20 cellular contexts compared by ENCODE assay signal in the genomic region with DNA sequence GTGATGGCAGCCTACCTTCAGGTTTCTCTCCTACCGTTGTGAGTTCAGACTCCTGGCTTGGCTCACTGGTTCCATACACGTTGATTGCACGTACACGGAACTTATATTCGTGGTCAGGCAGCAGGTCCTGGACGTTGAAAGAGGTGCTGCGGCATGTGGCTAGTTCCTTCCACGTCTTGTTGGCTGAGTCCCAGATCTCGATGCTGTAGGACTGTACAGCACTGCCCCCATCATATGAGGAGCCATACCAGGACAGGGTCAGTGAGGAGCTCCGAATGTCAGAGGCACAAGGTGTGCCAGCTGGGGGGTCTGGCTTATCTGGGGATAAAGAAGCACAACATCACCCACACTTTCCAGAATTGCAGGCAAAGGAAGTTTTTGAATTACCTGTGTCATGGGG.
DNase-seq lines count a peak whose midpoint lies in the region; ATAC-seq, FAIRE-seq and TF ChIP-seq lines count a peak whose summit lies in the region.
"Had no signal": no experiment of that assay in that cellular context is flagged by ENCODE, and none has a peak within 500 bp of the region (broad histone marks: within the 10 kb centered on the region; RNA-seq: fewer than 3 reads in every experiment).

No MANE protein-coding gene starts in this region.

- H3K4me3 ChIP-seq in adipocyte (ENCODE audit: low read length): peak overlapping the region; percentile 42
- no peak overlapping the region for H3K4me3 ChIP-seq in endothelial cell of umbilical vein (replicated peaks in 1 of 3; ENCODE audit: insufficient read depth in 1 of 3, low read depth in 1 of 3, low read length in 3 of 3)
- H3K4me3 ChIP-seq in muscle layer of colon (ENCODE audit: low read depth in 1 of 2, low read length in 2 of 2): no peak overlapping the region
- H3K4me3 ChIP-seq in testis: no peak overlapping the region
- no peak overlapping the region for H3K4me3 ChIP-seq in osteoblast (ENCODE audit: insufficient read depth, low read length)
- no peak overlapping the region for H3K4me3 ChIP-seq in foreskin fibroblast (ENCODE audit: low read depth in 1 of 2, low read length in 2 of 2)
- H3K4me3 ChIP-seq: GM23338 had no signal

- no peaks in the 10 kb centered on the region for H3K9me1 ChIP-seq in endothelial cell of umbilical vein (replicated peaks; ENCODE audit: control insufficient read depth, extremely low read depth, insufficient read depth, low read length)

- BruUV-seq in endothelial cell of umbilical vein (replicated peaks; lab: Mats Ljungman, UMichigan): no TSS peak

- peak overlapping the region; percentile 45 for H3K4me2 ChIP-seq in endothelial cell of umbilical vein (ENCODE audit: insufficient read depth, low read length)
- H3K4me2 ChIP-seq in osteoblast (ENCODE audit: insufficient read depth, low read length): no peak overlapping the region
- H3K4me2 ChIP-seq: GM23338 had no signal

- H3K9ac ChIP-seq in adipocyte (ENCODE audit: low read length): peak overlapping the region; percentile 87
- no peak overlapping the region for H3K9ac ChIP-seq in endothelial cell of umbilical vein (replicated peaks; ENCODE audit: extremely low read depth, insufficient read depth, low read length)
- H3K9ac ChIP-seq in muscle layer of colon (ENCODE audit: low read length): no peak overlapping the region

- POLR2A ChIA-PET in endothelial cell of umbilical vein (lab: Charles Lee): no interaction called here

- H3K79me2 ChIP-seq in endothelial cell of umbilical vein (ENCODE audit: control insufficient read depth, insufficient read depth, low read length): no peaks in the 10 kb centered on the region
- peaks cover 3% of the 10 kb centered on the region for H3K79me2 ChIP-seq in osteoblast (ENCODE audit: insufficient read depth, low read length)

- peaks cover 94% of the 10 kb centered on the region for H3K4me1 ChIP-seq in adipocyte (ENCODE audit: control insufficient read depth, insufficient read depth, low read length)
- H3K4me1 ChIP-seq in endothelial cell of umbilical vein (ENCODE audit: control insufficient read depth, extremely low read depth, insufficient read depth, low read length): peaks cover 36% of the 10 kb centered on the region
- H3K4me1 ChIP-seq in muscle layer of colon (ENCODE audit: insufficient read depth, low read length): peaks cover 95% of the 10 kb centered on the region
- peaks cover 63% of the 10 kb centered on the region for H3K4me1 ChIP-seq in testis
- H3K4me1 ChIP-seq in osteoblast (ENCODE audit: insufficient read depth, low read length): peaks cover 80% of the 10 kb centered on the region

- H3K36me3 Mint-ChIP-seq in activated naive CD4-positive, alpha-beta T cell treated with anti-CD3 and anti-CD28 coated beads, Interleukin-2, amount 50 U/mL, for 72 hours: peaks cover 0 to 10% of the 10 kb centered on the region in 2 donors

- dilution Hi-C loops in endothelial cell of umbilical vein (cut with MboI; ENCODE audit: extremely low pct_ligation_motif_present, low sequenced_read_pairs): no loop called here

- CTCF ChIA-PET in endothelial cell of umbilical vein (lab: Charles Lee): interaction anchor here (1.7 to 9.1 kb wide), 5 partner anchors 15 to 66 kb away, joined by 6 to 299 read pairs (median 102); no protein-coding TSS in a partner anchor

- H3K27ac ChIP-seq in endothelial cell of umbilical vein (ENCODE audit: insufficient read depth, low read depth, low read length) (no peak overlapping the region), muscle layer of colon (ENCODE audit: low read depth, low read length) (peak overlapping the region; percentile 89), testis (peak overlapping the region; percentile 22 to 89), osteoblast (ENCODE audit: low read depth, low read length) (no peak overlapping the region)
- H3K27ac ChIP-seq: C4-2B had no signal

- H4K20me1 ChIP-seq in endothelial cell of umbilical vein (replicated peaks; ENCODE audit: control insufficient read depth, extremely low read depth, insufficient read depth, low read length) (no peaks in the 10 kb centered on the region), osteoblast (ENCODE audit: insufficient read depth, low read length) (no peaks in the 10 kb centered on the region)

- peaks cover 5 to 8% of the 10 kb centered on the region in 2 donors for H3K9me3 Mint-ChIP-seq in activated naive CD4-positive, alpha-beta T cell treated with anti-CD3 and anti-CD28 coated beads, Interleukin-2, amount 50 U/mL, for 72 hours

- H3K27me3 ChIP-seq in adipocyte (replicated peaks; ENCODE audit: control insufficient read depth, insufficient read depth, low read length) (no peaks in the 10 kb centered on the region), endothelial cell of umbilical vein (ENCODE audit: control insufficient read depth in 2 of 2, insufficient read depth in 2 of 2, low read length in 2 of 2) (no peaks in the 10 kb centered on the region), muscle layer of colon (ENCODE audit: control insufficient read depth in 1 of 2, insufficient read depth in 2 of 2, low read length in 2 of 2) (no peaks in the 10 kb centered on the region), testis (no peaks in the 10 kb centered on the region), osteoblast (ENCODE audit: insufficient read depth, low read length) (no peaks in the 10 kb centered on the region)

- TF ChIP-seq CTCF in endothelial cell of umbilical vein (IDR thresholded peaks at IDR 0.05; ENCODE audit: extremely low read depth in 1 of 2, insufficient read depth in 1 of 2, low read depth in 1 of 2, low read length in 2 of 2) (no peak), testis (IDR thresholded peaks at IDR 0.05) (no peak), osteoblast (IDR thresholded peaks at IDR 0.05; ENCODE audit: extremely low read depth, low read depth, low read length) (no peak), foreskin fibroblast (IDR thresholded peaks at IDR 0.05; ENCODE audit: low read depth, low read length) (no peak)

- intact Hi-C loops in endothelial cell of umbilical vein (cut with micrococcal nuclease) (loop anchor here (10.0 kb wide), 1 partner anchor 228 kb away; a partner anchor contains a TSS), testis (cut with DNase I; ENCODE audit: low total_unique reads) (loop anchor here (10.0 kb wide), 1 partner anchor 898 kb away; no protein-coding TSS in a partner anchor)

- TF ChIP-seq POLR2A in endothelial cell of umbilical vein (IDR thresholded peaks at IDR 0.05; ENCODE audit: low read depth, low read length): no peak
- no peak for TF ChIP-seq POLR2A in testis (IDR thresholded peaks at IDR 0.05)

- H2AFZ ChIP-seq in endothelial cell of umbilical vein (ENCODE audit: low read depth, low read length): no peak overlapping the region
- no peak overlapping the region for H2AFZ ChIP-seq in osteoblast (ENCODE audit: low read length)
- H2AFZ ChIP-seq: GM23338 had no signal

- no peak for DNase-seq in adipocyte (ENCODE audit: low read depth)
- no peak for DNase-seq in endothelial cell of umbilical vein (ENCODE audit: low read depth, low spot score)
- no peak for DNase-seq in testis
- DNase-seq in activated naive CD4-positive, alpha-beta T cell treated with anti-CD3 and anti-CD28 coated beads, Interleukin-2, amount 50 U/mL, for 72 hours (ENCODE audit: low spot score in 2 of 2): no peak
- DNase-seq in NAMALWA (ENCODE audit: low spot score): no peak
- no peak for DNase-seq in osteoblast (ENCODE audit: insufficient read length, low spot score, missing footprints)
- DNase-seq in foreskin fibroblast: no peak
- DNase-seq: head of caudate nucleus; NCI-H1105; NCI-H2107; stimulated activated naive CD4-positive, alpha-beta T cell treated with Interleukin-2 at 50 U/mL for 16 hours; SW 1271 had no signal

- 85 to 89% methylated on average over 8 to 10 of the region's 10 CpGs for WGBS in testis, 2 donors

- peaks cover 10% of the 10 kb centered on the region for H3K36me3 ChIP-seq in adipocyte (ENCODE audit: control insufficient read depth, insufficient read depth, low read length, severe bottlenecking)
- no peaks in the 10 kb centered on the region for H3K36me3 ChIP-seq in endothelial cell of umbilical vein (ENCODE audit: control insufficient read depth in 2 of 2, extremely low read depth in 1 of 2, insufficient read depth in 2 of 2, low read length in 2 of 2)
- H3K36me3 ChIP-seq in muscle layer of colon (ENCODE audit: insufficient read depth, low read length): peaks cover 69% of the 10 kb centered on the region
- H3K36me3 ChIP-seq in testis (ENCODE audit: low read depth, missing control alignments): no peaks in the 10 kb centered on the region
- peaks cover 44% of the 10 kb centered on the region for H3K36me3 ChIP-seq in osteoblast (ENCODE audit: insufficient read depth, low read length)

- H3K9me3 ChIP-seq in adipocyte (ENCODE audit: control insufficient read depth, low read length) (no peaks in the 10 kb centered on the region), endothelial cell of umbilical vein (replicated peaks; ENCODE audit: control insufficient read depth, insufficient read depth, low read length) (no peaks in the 10 kb centered on the region), muscle layer of colon (ENCODE audit: low read length) (no peaks in the 10 kb centered on the region), testis (no peaks in the 10 kb centered on the region), osteoblast (ENCODE audit: low read depth, low read length) (no peaks in the 10 kb centered on the region)

- ATAC-seq in activated naive CD4-positive, alpha-beta T cell treated with anti-CD3 and anti-CD28 coated beads, Interleukin-2, amount 50 U/mL, for 72 hours: no peak
- ATAC-seq: GM23338, sciatic nerve had no signal

- no peak for FAIRE-seq in endothelial cell of umbilical vein (lab: Jason Lieb, UNC)
- FAIRE-seq: G401.6, GM19239 had no signal

- no peak overlapping the region for H3K27ac Mint-ChIP-seq in activated naive CD4-positive, alpha-beta T cell treated with anti-CD3 and anti-CD28 coated beads, Interleukin-2, amount 50 U/mL, for 72 hours
- H3K27ac Mint-ChIP-seq: activated naive CD8-positive, alpha-beta T cell; activated T-helper 1 cell treated with anti-CD3 and anti-CD28 coated beads, Interleukin-12 subunit alpha, Interleukin-12 subunit beta, Interleukin-2, Interleukin-4 antibody, amounts not matched to agents 30 ng/mL and 10 ng/mL and 1 ng/mL, durations not matched to agents 14 hours and 24 hours and 36 hours; GM23338 had no signal

TF ChIP-seq in endothelial cell of umbilical vein, 7 proteins besides CTCF, POLR2A, EP300 and RAD21 (continues in another document):
- TF ChIP-seq FOS (IDR thresholded peaks at IDR 0.05; ENCODE audit: borderline replicate concordance, insufficient read depth, low read length): no peak
- TF ChIP-seq GATA2 (IDR thresholded peaks at IDR 0.05; ENCODE audit: insufficient read depth, insufficient read length, low read depth, low read length): no peak
- TF ChIP-seq EZH2 (IDR thresholded peaks at IDR 0.05; ENCODE audit: borderline replicate concordance, low read depth, low read length, severe bottlenecking): no peak
- TF ChIP-seq MYC (IDR thresholded peaks at IDR 0.05; ENCODE audit: low read depth, low read length): no peak
- no peak for TF ChIP-seq POLR2AphosphoS5 (IDR thresholded peaks at IDR 0.05; ENCODE audit: insufficient read depth, low read depth, low read length)
- no peak for TF ChIP-seq JUN (IDR thresholded peaks at IDR 0.05; ENCODE audit: borderline replicate concordance, insufficient read depth, insufficient read length, low read depth)

Comparison
In these comparisons a context has a peak if more than half of its experiments do, and no peak if none do; other contexts are left out.
1. H3K27ac ChIP-seq: peak in muscle layer of colon (single experiment) and testis (2 of 2); none in endothelial cell of umbilical vein (single experiment) and osteoblast (single experiment).